Comparison of ENCODE assay signal across 14 cellular contexts in genomic region chr5:31748502-31749172, GRCh38.
A peak's percentile ranks its signal among the peaks of the same experiment; 100 is the strongest.
DNase-seq lines count a peak whose midpoint lies in the region; ATAC-seq and TF ChIP-seq lines count a peak whose summit lies in the region.
"Had no signal": no experiment of that assay in that cellular context is flagged by ENCODE, and none has a peak within 500 bp of the region (broad histone marks: within the 10 kb centered on the region; RNA-seq: fewer than 3 reads in every experiment).

No MANE protein-coding gene starts in this region.

- H3K4me3 ChIP-seq in heart right ventricle (no peak overlapping the region), Karpas-422 (ENCODE audit: low read length) (no peak overlapping the region)

- H3K27ac ChIP-seq in caudate nucleus (ENCODE audit: low read depth, low read length) (peak overlapping the region; percentile 77), heart right ventricle (peak overlapping the region in 6 of 10 donors; percentile 1 to 52 (median 18)), Karpas-422 (ENCODE audit: low read length) (no peak overlapping the region), foreskin keratinocyte (no peak overlapping the region)

- 65 to 84% methylated on average over 3 of the region's 3 CpGs for WGBS in heart right ventricle, 2 donors

- no peak overlapping the region for H3K4me2 ChIP-seq in Karpas-422 (ENCODE audit: low read depth, low read length, poor library complexity, severe bottlenecking)

- H3K79me2 ChIP-seq in Karpas-422 (ENCODE audit: low read length) = no peaks in the 10 kb centered on the region

- H3K9ac ChIP-seq in Karpas-422 (ENCODE audit: low read length) = no peak overlapping the region

- H3K27me3 ChIP-seq in heart right ventricle (no peaks in the 10 kb centered on the region), Karpas-422 (ENCODE audit: low read length) (no peaks in the 10 kb centered on the region), foreskin keratinocyte (no peaks in the 10 kb centered on the region)

- DNase-seq in caudate nucleus (lab: John Stamatoyannopoulos, UW) = peak in 18 of 61 donors; percentile 18 to 82 (median 34)
- no peak for DNase-seq in heart right ventricle
- peak; percentile 16 for DNase-seq in left kidney (ENCODE audit: low read depth, low spot score)
- peak; percentile 68 for DNase-seq in putamen (ENCODE audit: low spot score)
- DNase-seq in Karpas-422 = no peak
- DNase-seq in NCI-H2171 treated with DMSO at 0.1 percent for 48 hours (lab: John Stamatoyannopoulos, UW) = no peak
- no peak for DNase-seq in foreskin keratinocyte
- DNase-seq: CD8-positive, alpha-beta T cell; COR-L47; DMS153; DMS79 treated with DMSO at 0.1 percent for 48 hours; EL; GOT3; H9 had no signal

- ATAC-seq in heart right ventricle = peak; percentile 73 to 84 (median 80)
- no peak for ATAC-seq in foreskin keratinocyte
- ATAC-seq: CD8-positive, alpha-beta T cell had no signal

- H3K9me3 ChIP-seq in heart right ventricle = no peaks in the 10 kb centered on the region
- H3K9me3 ChIP-seq in Karpas-422 (ENCODE audit: low read length) = no peaks in the 10 kb centered on the region

- H3K4me1 ChIP-seq in heart right ventricle (peaks cover 0 to 50% (median 30%) of the 10 kb centered on the region in 9 donors), Karpas-422 (ENCODE audit: low read length) (no peaks in the 10 kb centered on the region), foreskin keratinocyte (no peaks in the 10 kb centered on the region)

- TF ChIP-seq CTCF in heart right ventricle (IDR thresholded peaks at IDR 0.05) = no peak
- TF ChIP-seq CTCF in foreskin keratinocyte (conservative IDR thresholded peaks at IDR 0.05) = no peak

- intact Hi-C loops in heart right ventricle (cut with DNase I) = no loop called here

- no peaks in the 10 kb centered on the region for H3K9me2 ChIP-seq in Karpas-422 (replicated peaks; ENCODE audit: insufficient read depth, low read length)

- H2AFZ ChIP-seq in Karpas-422 (ENCODE audit: low read length) = no peak overlapping the region

- no peaks in the 10 kb centered on the region for H3K36me3 ChIP-seq in heart right ventricle
- no peaks in the 10 kb centered on the region for H3K36me3 ChIP-seq in Karpas-422 (ENCODE audit: insufficient read depth, low read length)

- no peaks in the 10 kb centered on the region for H4K20me1 ChIP-seq in Karpas-422 (ENCODE audit: insufficient read depth, low read depth, low read length)

Comparison
In these comparisons a context has a peak if more than half of its experiments do, and no peak if none do; other contexts are left out.
1. DNase-seq: peak in left kidney (single experiment) and putamen (single experiment); none in heart right ventricle (0 of 2), Karpas-422 (single experiment), NCI-H2171 treated with DMSO at 0.1 percent for 48 hours (single experiment) and foreskin keratinocyte (0 of 2).
2. H3K27ac ChIP-seq: peak in caudate nucleus (single experiment) and heart right ventricle (6 of 10); none in Karpas-422 (single experiment) and foreskin keratinocyte (single experiment).